ENCODE assay signal across 1 cellular context in genomic region chr10:69880301-69881081, GRCh38.
A peak's percentile ranks its signal among the peaks of the same experiment; 100 is the strongest.
TF ChIP-seq lines count a peak whose summit lies in the region.

No MANE protein-coding gene starts in this region.

TF ChIP-seq in HepG2, 621 proteins besides CTCF, POLR2A, EP300 and RAD21:
- TF ChIP-seq ZHX1 (CRISPR knock-in tag; IDR thresholded peaks at IDR 0.05; ENCODE audit: low read depth) (0 out of 2 replicates have a peak, but pooled peaks have one; percentile 0), ZNF83 (CRISPR knock-in tag; IDR thresholded peaks at IDR 0.05; ENCODE audit: borderline replicate concordance) (no peak), UBTF (CRISPR knock-in tag; IDR thresholded peaks at IDR 0.05) (0 out of 2 replicates have a peak, but pooled peaks have one; percentile 12)
